ENCODE assay signal across 10 cellular contexts in genomic region chr3:108528459-108529231, GRCh38. TPM values are rescaled to one million over a fixed set of nuclear protein-coding genes. Genes with fewer than 3 reads are reported as not detected.
A peak's percentile ranks its signal among the peaks of the same experiment; 100 is the strongest.
DNase-seq lines count a peak whose midpoint lies in the region; ATAC-seq, FAIRE-seq and TF ChIP-seq lines count a peak whose summit lies in the region.
"Had no signal": no experiment of that assay in that cellular context is flagged by ENCODE, and none has a peak within 500 bp of the region (broad histone marks: within the 10 kb centered on the region; RNA-seq: fewer than 3 reads in every experiment).

No MANE protein-coding gene starts in this region.

- ATAC-seq in GM18511 (IDR thresholded peaks at IDR 0.05; ENCODE audit: unreplicated experiment): peak; percentile 99
- ATAC-seq in GM21825 (IDR thresholded peaks at IDR 0.05; ENCODE audit: unreplicated experiment): peak; percentile 91
- ATAC-seq in HG03565 (IDR thresholded peaks at IDR 0.05; ENCODE audit: unreplicated experiment): peak; percentile 92
- ATAC-seq in right cardiac atrium: peak; percentile 76 to 88
- ATAC-seq: T-cell had no signal

- FAIRE-seq in RCC 7860 (lab: Jason Lieb, UNC): no peak

- H3K27ac ChIP-seq in right cardiac atrium (ENCODE audit: low read length): no peak overlapping the region

- no peaks in the 10 kb centered on the region for H3K9me3 ChIP-seq in right cardiac atrium (ENCODE audit: control insufficient read depth, low read length)

- H3K4me3 Mint-ChIP-seq in chondrocyte (ENCODE audit: unreplicated experiment): no peak overlapping the region
- H3K4me3 Mint-ChIP-seq: T-cell had no signal

- intact Hi-C loops in right cardiac atrium (cut with DNase I): no loop called here

- H3K27ac Mint-ChIP-seq in chondrocyte (ENCODE audit: unreplicated experiment): no peak overlapping the region
- H3K27ac Mint-ChIP-seq: T-cell had no signal

- DNase-seq in right cardiac atrium (no peak), DMS153 (lab: John Stamatoyannopoulos, UW) (no peak), NCI-H2196 treated with DMSO at 0.1 percent for 48 hours (lab: John Stamatoyannopoulos, UW; ENCODE audit: unreplicated experiment) (no peak), chondrocyte (ENCODE audit: low spot score) (no peak), RCC 7860 (ENCODE audit: low spot score) (no peak)
- DNase-seq: stimulated activated naive CD4-positive, alpha-beta T cell treated with Interleukin-2 at 50 U/mL for 16 hours; T-cell had no signal

- H3K4me1 ChIP-seq in right cardiac atrium (ENCODE audit: control insufficient read depth, insufficient read depth, low read length): peaks cover 2% of the 10 kb centered on the region

- no peaks in the 10 kb centered on the region for H3K36me3 Mint-ChIP-seq in chondrocyte (ENCODE audit: low read depth)

- peaks cover 8% of the 10 kb centered on the region for H3K4me1 Mint-ChIP-seq in chondrocyte (ENCODE audit: low read depth)

- no peaks in the 10 kb centered on the region for H3K9me3 Mint-ChIP-seq in chondrocyte (ENCODE audit: low read depth)

- H3K4me3 ChIP-seq in right cardiac atrium (ENCODE audit: low read length): no peak overlapping the region

- no peaks in the 10 kb centered on the region for H3K27me3 Mint-ChIP-seq in chondrocyte (ENCODE audit: low read depth)

- no peak for TF ChIP-seq CTCF in chondrocyte (IDR thresholded peaks at IDR 0.05)

- H3K27me3 ChIP-seq in right cardiac atrium (ENCODE audit: control insufficient read depth, insufficient read depth): no peaks in the 10 kb centered on the region

- WGBS in right cardiac atrium: 13% methylated on average over 3 of the region's 3 CpGs

RNA-seq across cellular contexts. Expression of gene MYH15, which starts 18.2 kb away (rescaled TPM):
- total RNA-seq in right cardiac atrium (under 1 TPM; 0.22 to 0.54 (median 0.32) TPM), chondrocyte (0.05 to 0.17 TPM (median 0.05 TPM) in 3 replicates)
- 0.29 TPM for polyA plus RNA-seq in right cardiac atrium
